ENCODE assay signal across 24 cellular contexts in the genomic region with DNA sequence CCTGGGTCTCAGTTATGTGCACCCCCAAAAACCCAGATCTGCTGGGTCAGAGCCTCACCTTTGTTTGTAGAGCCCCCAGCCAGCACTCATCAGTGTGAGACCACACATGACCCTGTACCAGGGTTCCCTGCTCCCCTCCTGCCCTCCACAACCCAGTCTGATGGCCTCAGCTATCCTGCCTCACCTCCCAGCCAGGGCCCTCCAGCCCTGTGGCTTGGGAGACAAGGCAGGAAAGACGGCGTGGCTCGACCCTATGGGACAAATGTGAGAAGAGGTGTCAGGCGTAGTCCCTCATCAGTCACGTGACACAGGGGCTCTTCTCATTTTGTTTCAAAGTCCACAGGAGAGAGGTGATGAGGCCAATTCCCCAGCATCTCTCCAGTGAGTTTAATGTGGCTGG. TPM values are rescaled to one million over a fixed set of nuclear protein-coding genes. Genes with fewer than 3 reads are reported as not detected.
"Had no signal": no experiment of that assay in that cellular context is flagged by ENCODE, and none has a peak within 500 bp of the region (broad histone marks: within the 10 kb centered on the region; RNA-seq: fewer than 3 reads in every experiment).

No MANE protein-coding gene starts in this region.

- H3K4me1 ChIP-seq: pancreas, right lobe of liver, tibial artery, upper lobe of left lung, vagina had no signal

- H3K9me3 ChIP-seq: neutrophil, pancreas, right lobe of liver, tibial artery, upper lobe of left lung, vagina had no signal

- H3K36me3 ChIP-seq: neutrophil, pancreas, right lobe of liver, tibial artery, upper lobe of left lung, vagina had no signal

- FAIRE-seq: colon, pancreas had no signal

- H3K27me3 ChIP-seq: pancreas, right lobe of liver, upper lobe of left lung, vagina had no signal

- ATAC-seq: left lobe of liver; naive thymus-derived CD4-positive, alpha-beta T cell; pancreas; right lobe of liver; stimulated activated effector memory CD8-positive, alpha-beta T cell treated with anti-CD3 and anti-CD28 coated beads, Interleukin-12 subunit alpha, Interleukin-12 subunit beta, amount 100 ng/mL, for 72 hours had no signal

- H3K4me3 ChIP-seq: pancreas, right lobe of liver, tibial artery, upper lobe of left lung, vagina had no signal

- DNase-seq: effector CD4-positive, alpha-beta T cell; foreskin melanocyte; hypothalamus; mammary epithelial cell; naive thymus-derived CD4-positive, alpha-beta T cell; nephron progenitor cell; stimulated activated CD4-positive, alpha-beta T cell treated with anti-CD3 and anti-CD28 coated beads, Interleukin-4, amount 100 ng/mL, for 1 hour; stimulated activated CD8-positive, alpha-beta memory T cell treated with anti-CD3 and anti-CD28 coated beads, Interleukin-4, amount 100 ng/mL, for 48 hours; upper lobe of left lung had no signal

- H3K27ac ChIP-seq: neutrophil, pancreas, right lobe of liver, tibial artery, upper lobe of left lung, vagina had no signal

RNA-seq across cellular contexts. Expression of gene PRR23E, which starts 28.3 kb away (rescaled TPM):
- total RNA-seq: dermis microvascular lymphatic vessel endothelial cell; left lobe of liver; lower leg skin; mammary epithelial cell; mesenteric fat pad; mononuclear cell; naive thymus-derived CD4-positive, alpha-beta T cell; pancreas; progenitor cell of endocrine pancreas; right lobe of liver; temporal lobe; upper lobe of left lung; vagina had no signal
- polyA plus RNA-seq: esophagus; mammary epithelial cell; naive thymus-derived CD4-positive, alpha-beta T cell; pancreas had no signal
